ENCODE assay signal across 29 cellular contexts in the genomic region with DNA sequence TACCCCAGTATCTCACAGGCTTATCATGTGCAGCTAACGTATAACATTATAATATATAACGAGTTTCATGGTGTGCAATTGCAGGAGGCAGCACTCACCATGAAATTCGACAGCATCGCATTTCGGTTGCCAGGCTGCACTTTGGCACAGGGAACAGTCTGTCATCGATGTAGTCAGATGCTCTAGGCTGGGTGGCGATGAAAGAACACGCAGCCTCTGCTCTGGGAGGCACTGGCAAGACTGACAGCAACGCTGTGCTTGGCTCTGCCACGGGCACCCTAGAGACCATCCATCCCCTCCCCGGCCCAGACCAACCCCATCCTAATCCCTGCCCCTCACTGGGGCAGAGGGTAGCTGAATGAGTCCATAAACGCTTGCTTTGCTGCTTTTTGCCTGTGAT.
"Had no signal": no experiment of that assay in that cellular context is flagged by ENCODE, and none has a peak within 500 bp of the region (broad histone marks: within the 10 kb centered on the region; RNA-seq: fewer than 3 reads in every experiment).

No MANE protein-coding gene starts in this region.

- ATAC-seq: activated CD8-positive, alpha-beta memory T cell treated with anti-CD3 and anti-CD28 coated beads, Interleukin-2, amount 10 ng/mL, durations not matched to agents 7 days and 5 days; activated naive CD8-positive, alpha-beta T cell treated with anti-CD3 and anti-CD28 coated beads, Interleukin-2, amount 50 U/mL, for 24 hours; Panc1 had no signal

- DNase-seq: activated CD4-positive, alpha-beta memory T cell treated with anti-CD3 and anti-CD28 coated beads, Interleukin-2, amount 10 ng/mL, durations not matched to agents 7 days and 5 days; activated CD4-positive, alpha-beta T cell treated with anti-CD3 and anti-CD28 coated beads for 1 hour; activated CD4-positive, alpha-beta T cell treated with anti-CD3 and anti-CD28 coated beads for 48 hours; activated CD4-positive, CD25-positive, alpha-beta regulatory T cell; activated CD8-positive, alpha-beta memory T cell treated with anti-CD3 and anti-CD28 coated beads for 24 hours; activated CD8-positive, alpha-beta memory T cell treated with anti-CD3 and anti-CD28 coated beads, Interleukin-2, amount 10 ng/mL, durations not matched to agents 7 days and 5 days; activated CD8-positive, alpha-beta memory T cell treated with anti-CD3 and anti-CD28 coated beads, Interleukin-2, amount 50 U/mL, for 48 hours; activated effector memory CD4-positive, alpha-beta T cell treated with Interleukin-2 at 50 U/mL for 16 hours; activated naive CD4-positive, alpha-beta T cell treated with anti-CD3 and anti-CD28 coated beads, Interleukin-2, amount 10 ng/mL, durations not matched to agents 7 days and 5 days; activated naive CD8-positive, alpha-beta T cell treated with anti-CD3 and anti-CD28 coated beads, Interleukin-2, amount 50 U/mL, for 24 hours; activated T-cell treated with anti-CD3 and anti-CD28 coated beads, Interleukin-2, amount 50 U/mL, for 48 hours; Kasumi-1; KG1; MG63; NCI-H1048; NCI-H1105 treated with DMSO at 0.1 percent for 48 hours; NCI-H1436; NCI-H187; NCI-H2029 treated with DMSO at 0.1 percent for 48 hours; NCI-H2171; NCI-H446; NCI-H510A treated with DMSO at 0.1 percent for 48 hours; NCI-H526 treated with DMSO at 0.1 percent for 48 hours; NCI-H774; SHP77; SJCRH30; T1000; WERI-Rb-1 had no signal
